Comparison of ENCODE assay signal across 9 cellular contexts in genomic region chr1:200877839-200878551, GRCh38. TPM values are rescaled to one million over a fixed set of nuclear protein-coding genes. Genes with fewer than 3 reads are reported as not detected.
DNase-seq lines count a peak whose midpoint lies in the region; ATAC-seq and TF ChIP-seq lines count a peak whose summit lies in the region.
"Had no signal": no experiment of that assay in that cellular context is flagged by ENCODE, and none has a peak within 500 bp of the region (broad histone marks: within the 10 kb centered on the region; RNA-seq: fewer than 3 reads in every experiment).

No MANE protein-coding gene starts in this region.

- no peak overlapping the region for H3K27ac ChIP-seq in CD4-positive, alpha-beta T cell (ENCODE audit: low read depth, low read length)
- H3K27ac ChIP-seq in GM23338 (ENCODE audit: low read depth) = no peak overlapping the region

- no peaks in the 10 kb centered on the region for H3K36me3 Mint-ChIP-seq in CD4-positive, alpha-beta T cell (ENCODE audit: low read depth)
- peaks cover 2% of the 10 kb centered on the region for H3K36me3 Mint-ChIP-seq in activated naive CD8-positive, alpha-beta T cell treated with anti-CD3 and anti-CD28 coated beads, Interleukin-2, amount 10 ng/mL, durations not matched to agents 7 days and 5 days
- H3K36me3 Mint-ChIP-seq in GM23338 (ENCODE audit: low read depth) (no peaks in the 10 kb centered on the region), HFFc6 (ENCODE audit: low read depth) (no peaks in the 10 kb centered on the region)

- no peak overlapping the region for H2AFZ ChIP-seq in GM23338

- ATAC-seq in CD4-positive, alpha-beta T cell (ENCODE audit: poor library complexity) = peak; percentile 72
- ATAC-seq in GM21360 (IDR thresholded peaks at IDR 0.05; ENCODE audit: unreplicated experiment) (peak; percentile 77), HG03565 (IDR thresholded peaks at IDR 0.05; ENCODE audit: unreplicated experiment) (peak; percentile 53), GM23338 (no peak)
- peak; percentile 75 for ATAC-seq in activated naive CD8-positive, alpha-beta T cell treated with anti-CD3 and anti-CD28 coated beads, Interleukin-2, amount 10 ng/mL, durations not matched to agents 7 days and 5 days (ENCODE audit: low read depth)

- no peak overlapping the region for H3K4me2 ChIP-seq in GM23338

- H4K20me1 ChIP-seq in GM23338 (replicated peaks; ENCODE audit: insufficient read depth) = no peaks in the 10 kb centered on the region

- no peaks in the 10 kb centered on the region for H3K36me3 ChIP-seq in GM23338 (ENCODE audit: insufficient read depth)

- CTCF ChIA-PET in CD4-positive, alpha-beta T cell (lab: Charles Lee) = interaction anchor here (1.3 to 1.4 kb wide), 2 partner anchors 10 to 11 kb away, joined by 3 to 4 read pairs; no protein-coding TSS in a partner anchor

- peaks cover 5% of the 10 kb centered on the region for H3K4me1 ChIP-seq in GM23338 (ENCODE audit: insufficient read depth)

- TF ChIP-seq CTCF in CD4-positive, alpha-beta T cell (IDR thresholded peaks at IDR 0.05) = no peak
- TF ChIP-seq CTCF in GM23338 (conservative IDR thresholded peaks at IDR 0.05; ENCODE audit: low read depth in 2 of 2) = no peak
- no peak for TF ChIP-seq CTCF in HFFc6 (IDR thresholded peaks at IDR 0.05)

- peaks cover under 1% of the 10 kb centered on the region for H3K27me3 ChIP-seq in CD4-positive, alpha-beta T cell (ENCODE audit: control insufficient read depth, insufficient read depth, low read length)
- peaks cover 18% of the 10 kb centered on the region; the same call in 1 of the 2 replicates for H3K27me3 ChIP-seq in GM23338 (ENCODE audit: insufficient read depth)

- no peaks in the 10 kb centered on the region for H3K79me2 ChIP-seq in GM23338 (replicated peaks; ENCODE audit: insufficient read depth)

- peaks cover 42% of the 10 kb centered on the region for H3K4me1 Mint-ChIP-seq in CD4-positive, alpha-beta T cell (ENCODE audit: low read depth)
- peaks cover 12% of the 10 kb centered on the region for H3K4me1 Mint-ChIP-seq in activated naive CD8-positive, alpha-beta T cell treated with anti-CD3 and anti-CD28 coated beads, Interleukin-2, amount 10 ng/mL, durations not matched to agents 7 days and 5 days
- H3K4me1 Mint-ChIP-seq in GM23338 (peaks cover 22% of the 10 kb centered on the region), HFFc6 (ENCODE audit: low read depth) (no peaks in the 10 kb centered on the region)

- H3K9me3 Mint-ChIP-seq in CD4-positive, alpha-beta T cell = no peaks in the 10 kb centered on the region
- no peaks in the 10 kb centered on the region for H3K9me3 Mint-ChIP-seq in activated naive CD8-positive, alpha-beta T cell treated with anti-CD3 and anti-CD28 coated beads, Interleukin-2, amount 10 ng/mL, durations not matched to agents 7 days and 5 days
- H3K9me3 Mint-ChIP-seq in GM23338 (no peaks in the 10 kb centered on the region), HFFc6 (no peaks in the 10 kb centered on the region)

- H3K9me3 ChIP-seq in CD4-positive, alpha-beta T cell (ENCODE audit: control insufficient read depth, low read length) = no peaks in the 10 kb centered on the region

- peak overlapping the region; percentile 88 for H3K27ac Mint-ChIP-seq in CD4-positive, alpha-beta T cell
- no peak overlapping the region for H3K27ac Mint-ChIP-seq in activated naive CD8-positive, alpha-beta T cell treated with anti-CD3 and anti-CD28 coated beads, Interleukin-2, amount 10 ng/mL, durations not matched to agents 7 days and 5 days
- H3K27ac Mint-ChIP-seq in GM23338 (no peak overlapping the region), HFFc6 (no peak overlapping the region)

- peak in 3 of 10 experiments; percentile 25 to 40 (median 37) for DNase-seq in CD4-positive, alpha-beta T cell
- no peak for DNase-seq in activated naive CD8-positive, alpha-beta T cell treated with anti-CD3 and anti-CD28 coated beads, Interleukin-2, amount 10 ng/mL, durations not matched to agents 7 days and 5 days
- DNase-seq in ureter (ENCODE audit: low spot score) = no peak
- DNase-seq in putamen (ENCODE audit: low spot score) = no peak
- no peak for DNase-seq in GM23338 (ENCODE audit: low spot score)
- DNase-seq in HFFc6 = no peak
- DNase-seq: T1000 had no signal

- intact Hi-C loops in CD4-positive, alpha-beta T cell (cut with DNase I, micrococcal nuclease) = no loop called here

- peak overlapping the region; percentile 69 for H3K4me3 Mint-ChIP-seq in CD4-positive, alpha-beta T cell
- H3K4me3 Mint-ChIP-seq in activated naive CD8-positive, alpha-beta T cell treated with anti-CD3 and anti-CD28 coated beads, Interleukin-2, amount 10 ng/mL, durations not matched to agents 7 days and 5 days = no peak overlapping the region
- H3K4me3 Mint-ChIP-seq in GM23338 (no peak overlapping the region), HFFc6 (no peak overlapping the region)

- H3K9me2 ChIP-seq in GM23338 (ENCODE audit: insufficient read depth) = no peaks in the 10 kb centered on the region

- H3K27me3 Mint-ChIP-seq in CD4-positive, alpha-beta T cell = peaks cover 23% of the 10 kb centered on the region
- H3K27me3 Mint-ChIP-seq in activated naive CD8-positive, alpha-beta T cell treated with anti-CD3 and anti-CD28 coated beads, Interleukin-2, amount 10 ng/mL, durations not matched to agents 7 days and 5 days = peaks cover 50% of the 10 kb centered on the region
- H3K27me3 Mint-ChIP-seq in GM23338 (ENCODE audit: insufficient read depth, low read depth, poor library complexity) (peaks cover 7% of the 10 kb centered on the region), HFFc6 (ENCODE audit: insufficient read depth) (peaks cover 53% of the 10 kb centered on the region)

- 0 out of 2 replicates have a peak, but pooled peaks cover 2% of the 10 kb centered on the region for H3F3A ChIP-seq in GM23338 (replicated peaks; ENCODE audit: low read depth)

- POLR2A ChIA-PET in CD4-positive, alpha-beta T cell (lab: Charles Lee) = interaction anchor here (1.0 to 3.2 kb wide), 5 partner anchors 10 to 17 kb away, joined by 3 to 18 read pairs (median 8); no protein-coding TSS in a partner anchor
- POLR2A ChIA-PET in activated naive CD8-positive, alpha-beta T cell treated with anti-CD3 and anti-CD28 coated beads, Interleukin-2, amount 10 ng/mL, durations not matched to agents 7 days and 5 days (lab: Charles Lee) = interaction anchor here (1.3 kb wide), 1 partner anchor 12 kb away, joined by 3 read pairs; no protein-coding TSS in a partner anchor

- no peak overlapping the region for H3K4me3 ChIP-seq in GM23338

TF ChIP-seq in GM23338, 12 proteins besides CTCF, POLR2A, EP300 and RAD21:
- no peak for TF ChIP-seq EZH2phosphoT487 (IDR thresholded peaks at IDR 0.05; ENCODE audit: unreplicated experiment)
- TF ChIP-seq NANOG (IDR thresholded peaks at IDR 0.05; ENCODE audit: borderline replicate concordance) = no peak

RNA-seq across cellular contexts. Expression of gene GPR25, which starts 5.2 kb away (rescaled TPM):
- total RNA-seq in CD4-positive, alpha-beta T cell = 1 to 10 TPM; 2.7 to 3.3 TPM
- total RNA-seq in activated naive CD8-positive, alpha-beta T cell treated with anti-CD3 and anti-CD28 coated beads, Interleukin-2, amount 10 ng/mL, durations not matched to agents 7 days and 5 days = under 1 TPM; 0.75 to 0.91 TPM
- total RNA-seq in ureter = not detected
- total RNA-seq in GM23338 (2014; rRNA removed; shearing (Covaris generic)) = not detected in 2 replicates
- not detected in 2 replicates for polyA plus RNA-seq in GM23338 (2016; fragmentation: Nextera tagmentation; extraction: Ambion mirVana)
- total RNA-seq in HFFc6 (2021; fragmentation: NEBNext Ultra II Directional; extraction: Animal tissue kit (Norgen Biotek cat#: 25700)) = not detected

RNA-seq across cellular contexts. Expression of gene INAVA, which starts 16.7 kb away (rescaled TPM):
- under 1 TPM in 1 of 2 experiments, not detected in 1; 0.22 TPM for total RNA-seq in CD4-positive, alpha-beta T cell
- under 1 TPM; 0.14 to 0.25 TPM for total RNA-seq in activated naive CD8-positive, alpha-beta T cell treated with anti-CD3 and anti-CD28 coated beads, Interleukin-2, amount 10 ng/mL, durations not matched to agents 7 days and 5 days
- total RNA-seq in ureter = 83.2 TPM
- 41.2 and 43.9 TPM in 2 replicates for total RNA-seq in GM23338 (2014; rRNA removed; shearing (Covaris generic))
- polyA plus RNA-seq in GM23338 (2016; fragmentation: Nextera tagmentation; extraction: Ambion mirVana) = 25.2 and 25.3 TPM in 2 replicates
- not detected for total RNA-seq in HFFc6 (2021; fragmentation: NEBNext Ultra II Directional; extraction: Animal tissue kit (Norgen Biotek cat#: 25700))

Comparison
In these comparisons a context has a peak if more than half of its experiments do, and no peak if none do; other contexts are left out.
1. RNA of gene INAVA, which starts 16.7 kb away (total RNA-seq): 83.2 TPM in ureter (single experiment) and 41.2 to 43.9 TPM in GM23338; 0.14 to 0.25 TPM in activated naive CD8-positive, alpha-beta T cell treated with anti-CD3 and anti-CD28 coated beads, Interleukin-2, amount 10 ng/mL, durations not matched to agents 7 days and 5 days, 0.22 TPM in CD4-positive, alpha-beta T cell and not detected in HFFc6; every median in the first group is over 10 times any median in the second.